Comparison of ENCODE assay signal across 8 cellular contexts in the genomic region with DNA sequence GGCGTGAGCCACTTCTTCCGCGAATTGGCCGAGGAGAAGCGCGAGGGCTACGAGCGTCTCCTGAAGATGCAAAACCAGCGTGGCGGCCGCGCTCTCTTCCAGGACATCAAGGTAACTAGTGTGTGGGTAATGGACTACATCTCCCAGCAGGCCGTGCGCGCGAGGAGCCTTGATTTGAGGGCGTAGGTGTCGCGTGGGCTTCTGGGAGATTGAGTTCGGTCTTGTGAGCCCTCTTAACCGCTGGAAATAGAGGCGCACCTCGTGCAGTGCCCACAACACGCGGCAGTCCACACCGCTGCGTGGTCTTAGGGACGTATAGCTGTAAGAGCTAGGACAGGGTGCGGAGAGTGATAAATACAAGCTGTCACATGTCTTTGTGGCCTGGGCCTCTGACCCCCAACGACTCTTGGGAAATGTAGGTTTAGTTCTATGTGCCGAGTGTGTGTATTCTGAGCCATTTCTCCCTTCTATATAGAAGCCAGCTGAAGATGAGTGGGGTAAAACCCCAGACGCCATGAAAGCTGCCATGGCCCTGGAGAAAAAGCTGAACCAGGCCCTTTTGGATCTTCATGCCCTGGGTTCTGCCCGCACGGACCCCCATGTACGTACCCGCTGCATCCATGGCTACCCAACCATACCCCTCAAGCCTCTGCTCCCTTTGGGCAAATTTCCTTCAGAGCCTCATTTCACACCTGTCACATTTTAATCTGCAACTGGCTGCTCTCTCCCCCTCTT. TPM values are rescaled to one million over a fixed set of nuclear protein-coding genes. Genes with fewer than 3 reads are reported as not detected.
DNase-seq lines count a peak whose midpoint lies in the region; ATAC-seq and TF ChIP-seq lines count a peak whose summit lies in the region.

No MANE protein-coding gene starts in this region.

- H3K9me3 Mint-ChIP-seq in T-cell, result no peaks in the 10 kb centered on the region

- ATAC-seq in T-cell (replicated peaks in 1 of 4) (peak; percentile 63 to 77 (median 69)), heart left ventricle (peak; percentile 61 to 73 (median 66)), upper lobe of right lung (peak; percentile 57)

- peaks cover 31 to 34% of the 10 kb centered on the region in 2 donors for H3K4me1 ChIP-seq in adrenal gland (replicated peaks in 1 of 2)
- peaks cover 10 to 72% (median 51%) of the 10 kb centered on the region in 12 donors for H3K4me1 ChIP-seq in heart left ventricle
- peaks cover 41% of the 10 kb centered on the region for H3K4me1 ChIP-seq in upper lobe of right lung

- H3K9me3 ChIP-seq in adrenal gland (replicated peaks in 1 of 3) (no peaks in the 10 kb centered on the region), heart left ventricle (no peaks in the 10 kb centered on the region), upper lobe of right lung (no peaks in the 10 kb centered on the region)

- H3K4me3 Mint-ChIP-seq in T-cell, result peak overlapping the region; percentile 98 to 100 (median 100)

- peak; percentile 71 for DNase-seq in DMS114 treated with DMSO at 0.1 percent for 48 hours (lab: John Stamatoyannopoulos, UW; ENCODE audit: unreplicated experiment)
- DNase-seq in H7, result peak; percentile 73
- peak; percentile 91 to 94 (median 93) for DNase-seq in NCI-H1417 (lab: John Stamatoyannopoulos, UW)
- DNase-seq in T-cell, result peak; percentile 78 to 95 (median 88)
- DNase-seq in adrenal gland, result peak; percentile 86 to 96 (median 90)
- DNase-seq in heart left ventricle, result peak; percentile 89 to 94 (median 90)
- DNase-seq in posterior cingulate gyrus, result peak; percentile 83 to 98 (median 91)
- DNase-seq in upper lobe of right lung, result peak; percentile 92

- H3K27ac Mint-ChIP-seq in T-cell, result peak overlapping the region; percentile 99 to 100

- TF ChIP-seq CTCF in adrenal gland (IDR thresholded peaks at IDR 0.05), result peak in 1 of 6 experiments; percentile 4
- no peak for TF ChIP-seq CTCF in heart left ventricle (IDR thresholded peaks at IDR 0.05)
- TF ChIP-seq CTCF in upper lobe of right lung (IDR thresholded peaks at IDR 0.05), result no peak

- H3K4me3 ChIP-seq in H7 (ENCODE audit: insufficient read depth, low read depth, low read length), result peak overlapping the region; percentile 89
- H3K4me3 ChIP-seq in adrenal gland, result peak overlapping the region; percentile 36 to 94 (median 58)
- peak overlapping the region; percentile 61 to 99 (median 88) for H3K4me3 ChIP-seq in heart left ventricle
- peak overlapping the region; percentile 89 for H3K4me3 ChIP-seq in upper lobe of right lung

- peaks cover 19% of the 10 kb centered on the region for H3K36me3 ChIP-seq in H7 (replicated peaks; ENCODE audit: control insufficient read depth, insufficient read depth, low read length)
- peaks cover 0 to 43% of the 10 kb centered on the region in 2 donors for H3K36me3 ChIP-seq in adrenal gland (replicated peaks in 1 of 2)
- H3K36me3 ChIP-seq in heart left ventricle, result peaks cover 0 to 50% (median 42%) of the 10 kb centered on the region in 9 donors
- H3K36me3 ChIP-seq in upper lobe of right lung, result peaks cover 23% of the 10 kb centered on the region

- H3K27me3 Mint-ChIP-seq in T-cell, result no peaks in the 10 kb centered on the region

- WGBS in adrenal gland, 4 donors, result 11 to 17% (median 14%) methylated on average over 21 to 36 of the region's 36 CpGs
- WGBS in heart left ventricle, 4 donors, result 10 to 12% (median 11%) methylated on average over 35 to 36 of the region's 36 CpGs

- H3K36me3 Mint-ChIP-seq in T-cell, result peaks cover 20% of the 10 kb centered on the region

- intact Hi-C loops in adrenal gland (cut with DNase I) (loop anchor here (5.0 to 10.0 kb wide), 2 partner anchors 91 to 129 kb away; a partner anchor contains a TSS), heart left ventricle (cut with DNase I) (loop anchor here (2.0 to 10.0 kb wide), 7 partner anchors 61 to 321 kb away; a partner anchor contains a TSS), posterior cingulate gyrus (cut with DNase I) (loop anchor here (10.0 kb wide), 1 partner anchor 61 kb away; a partner anchor contains a TSS), upper lobe of right lung (cut with DNase I) (no loop called here)

- peak overlapping the region; percentile 53 to 96 (median 77) for H3K27ac ChIP-seq in adrenal gland
- H3K27ac ChIP-seq in heart left ventricle, result peak overlapping the region; percentile 73 to 97 (median 93)
- H3K27ac ChIP-seq in upper lobe of right lung, result peak overlapping the region; percentile 95

- no peaks in the 10 kb centered on the region for H3K27me3 ChIP-seq in H7 (ENCODE audit: control insufficient read depth, insufficient read depth, low read length)
- no peaks in the 10 kb centered on the region for H3K27me3 ChIP-seq in adrenal gland
- H3K27me3 ChIP-seq in heart left ventricle, result no peaks in the 10 kb centered on the region
- no peaks in the 10 kb centered on the region for H3K27me3 ChIP-seq in upper lobe of right lung

- CTCF ChIA-PET in T-cell (lab: Charles Lee), result interaction anchor here (0.6 to 1.3 kb wide), 4 partner anchors 10 to 41 kb away, joined by 4 to 14 read pairs (median 4); a partner anchor contains a TSS

- POLR2A ChIA-PET in T-cell (lab: Charles Lee), result interaction anchor here (0.5 to 0.7 kb wide), 4 partner anchors 12 to 597 kb away, joined by 3 to 5 read pairs (median 4); no protein-coding TSS in a partner anchor

- peaks cover 58 to 71% (median 62%) of the 10 kb centered on the region in 3 donors for H3K4me1 Mint-ChIP-seq in T-cell

- TF ChIP-seq POLR2A in adrenal gland (IDR thresholded peaks at IDR 0.05) (no peak), heart left ventricle (IDR thresholded peaks at IDR 0.05) (no peak)

RNA-seq across cellular contexts. Expression of a gene that starts 0.9 kb away (rescaled TPM):
- 2,437 and 3,282 TPM in 2 replicates for total RNA-seq in H7 (2014; rRNA removed; shearing (Covaris generic))
- total RNA-seq in T-cell (1,000 to 10,000 TPM in 2 of 5 donors, 100 to 1,000 TPM in 3; 594 to 1,085 (median 906) TPM), adrenal gland (over 10,000 TPM in 1 of 8 donors, 1,000 to 10,000 TPM in 7; 3,284 to 11,726 (median 4,214) TPM), heart left ventricle (1,000 to 10,000 TPM in 4 of 9 donors, 100 to 1,000 TPM in 5; 484 to 6,770 (median 857) TPM), upper lobe of right lung (7,346 TPM)
- polyA plus RNA-seq in adrenal gland (1,000 to 10,000 TPM; 2,288 to 7,123 (median 4,274) TPM), heart left ventricle (1,000 to 10,000 TPM in 1 of 2 donors, 100 to 1,000 TPM in 1; 836 to 1,542 TPM)

RNA-seq across cellular contexts. Expression of a gene that starts 11.3 kb away (rescaled TPM):
- 57.8 and 72.6 TPM in 2 replicates for total RNA-seq in H7 (2014; rRNA removed; shearing (Covaris generic))
- total RNA-seq in T-cell, result 100 to 1,000 TPM in 3 of 5 donors, 10 to 100 TPM in 2; 76.6 to 201 (median 183) TPM
- 10 to 100 TPM; 18.1 to 79.0 (median 58.0) TPM for total RNA-seq in adrenal gland
- polyA plus RNA-seq in adrenal gland, result 10 to 100 TPM; 21.5 to 61.3 (median 41.0) TPM
- 10 to 100 TPM; 17.9 to 68.4 (median 23.1) TPM for total RNA-seq in heart left ventricle
- 10 to 100 TPM; 21.1 to 34.4 TPM for polyA plus RNA-seq in heart left ventricle
- total RNA-seq in upper lobe of right lung, result 127 TPM

RNA-seq across cellular contexts. Expression of a gene that starts 27.1 kb away (rescaled TPM):
- total RNA-seq in H7 (2014; rRNA removed; shearing (Covaris generic)), result 35.2 and 50.2 TPM in 2 replicates
- total RNA-seq in T-cell, result 10 to 100 TPM; 28.1 to 58.9 (median 52.4) TPM
- total RNA-seq in adrenal gland, result 10 to 100 TPM; 23.7 to 63.9 (median 39.5) TPM
- polyA plus RNA-seq in adrenal gland, result 10 to 100 TPM; 35.2 to 45.9 (median 37.7) TPM
- 100 to 1,000 TPM; 125 to 264 (median 173) TPM for total RNA-seq in heart left ventricle
- 100 to 1,000 TPM; 114 to 154 TPM for polyA plus RNA-seq in heart left ventricle
- total RNA-seq in upper lobe of right lung, result 35.1 TPM

RNA-seq across cellular contexts. Expression of a gene that starts 27.7 kb away (rescaled TPM):
- total RNA-seq in H7 (2014; rRNA removed; shearing (Covaris generic)), result 256 and 327 TPM in 2 replicates
- 10 to 100 TPM; 20.3 to 48.7 (median 41.4) TPM for total RNA-seq in T-cell
- 100 to 1,000 TPM in 1 of 8 donors, 10 to 100 TPM in 7; 45.4 to 143 (median 75.6) TPM for total RNA-seq in adrenal gland
- polyA plus RNA-seq in adrenal gland, result 10 to 100 TPM; 41.3 to 93.3 (median 70.7) TPM
- total RNA-seq in heart left ventricle, result 10 to 100 TPM; 41.4 to 93.9 (median 50.9) TPM
- polyA plus RNA-seq in heart left ventricle, result 100 to 1,000 TPM in 1 of 2 donors, 10 to 100 TPM in 1; 68.0 to 109 TPM
- 37.6 TPM for total RNA-seq in upper lobe of right lung

RNA-seq across cellular contexts. Expression of a gene that starts 32.5 kb away (rescaled TPM):
- total RNA-seq in H7 (2014; rRNA removed; shearing (Covaris generic)), result not detected in 2 replicates
- 1 to 10 TPM in 4 of 5 donors, under 1 TPM in 1; 0.93 to 1.7 (median 1.2) TPM for total RNA-seq in T-cell
- total RNA-seq in adrenal gland, result under 1 TPM in 3 of 8 donors, not detected in 5; 0.29 to 0.56 (median 0.38) TPM
- polyA plus RNA-seq in adrenal gland, result 1 to 10 TPM in 1 of 3 donors, under 1 TPM in 2; 0.27 to 2.8 (median 0.47) TPM
- total RNA-seq in heart left ventricle, result under 1 TPM in 1 of 9 donors, not detected in 8; 0.49 TPM
- under 1 TPM in 1 of 2 donors, not detected in 1; 0.15 TPM for polyA plus RNA-seq in heart left ventricle
- 3.0 TPM for total RNA-seq in upper lobe of right lung

Comparison
In these comparisons a context has a peak if more than half of its experiments do, and no peak if none do; other contexts are left out.
1. Peak in every context shown above with its lines: DNase-seq, ATAC-seq, H3K4me3 ChIP-seq and H3K27ac ChIP-seq.